Comparison of ENCODE assay signal across 22 cellular contexts in the genomic region with DNA sequence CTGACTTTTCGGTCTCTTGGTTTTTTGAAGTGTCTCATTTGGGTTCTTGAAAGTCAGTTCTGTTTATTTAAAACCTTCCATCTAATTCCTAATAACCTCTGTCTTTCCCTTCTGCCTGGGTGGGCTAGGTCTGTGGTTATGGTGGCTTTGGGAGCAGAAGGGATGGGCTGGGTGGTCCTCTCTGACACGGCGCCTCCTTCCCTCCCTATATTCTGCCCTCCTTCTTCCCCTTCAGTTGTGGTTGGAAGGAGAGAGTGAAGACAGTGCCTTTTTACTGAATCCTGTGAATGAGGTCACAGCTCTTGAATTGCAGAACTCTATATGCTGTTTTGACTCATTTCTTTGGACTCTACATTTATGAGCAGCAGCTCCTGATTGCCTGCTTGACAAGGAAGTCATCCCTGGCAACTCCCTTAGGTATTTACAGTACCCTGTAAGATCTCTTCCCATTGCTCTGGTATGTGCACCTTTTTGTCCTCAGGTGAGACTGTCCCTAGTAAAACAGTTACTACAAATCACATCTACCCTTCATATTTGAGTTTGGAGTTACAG.
"Had no signal": no experiment of that assay in that cellular context is flagged by ENCODE, and none has a peak within 500 bp of the region (broad histone marks: within the 10 kb centered on the region; RNA-seq: fewer than 3 reads in every experiment).

No MANE protein-coding gene starts in this region.

- H3K4me3 Mint-ChIP-seq: activated B cell treated with CpG ODN at 0.5 μM for 24 hours; activated CD8-positive, alpha-beta T cell treated with anti-CD3 and anti-CD28 coated beads for 36 hours; central memory CD8-positive, alpha-beta T cell; dendritic cell treated with granulocyte-macrophage colony-stimulating factor and Interleukin-4, amounts not matched to agents 40 ng/mL and 50 ng/mL, for 4 days; natural killer cell; T-helper 17 cell had no signal

- H3K4me1 ChIP-seq: body of pancreas, gastroesophageal sphincter, heart right ventricle, tibial nerve, vagina had no signal

- H3K9me3 Mint-ChIP-seq: activated B cell treated with CpG ODN at 0.5 μM for 24 hours; activated CD8-positive, alpha-beta T cell treated with anti-CD3 and anti-CD28 coated beads for 36 hours had no signal

- H3K4me3 ChIP-seq: body of pancreas, gastroesophageal sphincter, heart right ventricle, skin epidermis, tibial nerve, vagina had no signal

- H3K27ac Mint-ChIP-seq: activated B cell treated with CpG ODN at 0.5 μM for 24 hours; activated CD8-positive, alpha-beta T cell treated with anti-CD3 and anti-CD28 coated beads for 36 hours; activated naive CD4-positive, alpha-beta T cell treated with anti-CD3 and anti-CD28 coated beads, Interleukin-2, amount 50 U/mL, for 72 hours; dendritic cell treated with granulocyte-macrophage colony-stimulating factor and Interleukin-4, amounts not matched to agents 40 ng/mL and 50 ng/mL, for 4 days; natural killer cell; progenitor cell of endocrine pancreas; T-helper 17 cell had no signal

- H3K36me3 ChIP-seq: gastroesophageal sphincter, heart right ventricle, tibial nerve, vagina had no signal

- H3K9me3 ChIP-seq: body of pancreas, gastroesophageal sphincter, heart right ventricle, tibial nerve, vagina had no signal

- H3K27ac ChIP-seq: body of pancreas, gastroesophageal sphincter, heart right ventricle, skin epidermis, tibial nerve, vagina had no signal

- H3K36me3 Mint-ChIP-seq: activated naive CD4-positive, alpha-beta T cell treated with anti-CD3 and anti-CD28 coated beads, Interleukin-2, amount 50 U/mL, for 72 hours; natural killer cell had no signal

- DNase-seq: activated B cell treated with CpG ODN at 0.5 μM for 24 hours; activated CD4-positive, alpha-beta T cell treated with anti-CD3 and anti-CD28 coated beads for 48 hours; activated CD8-positive, alpha-beta T cell treated with anti-CD3 and anti-CD28 coated beads for 36 hours; activated effector memory CD4-positive, alpha-beta T cell treated with anti-CD3 and anti-CD28 coated beads, Interleukin-2, amount 50 U/mL, for 16 hours; activated T-cell treated with anti-CD3 and anti-CD28 coated beads, Interleukin-2, amount 50 U/mL, for 48 hours; amygdala; body of pancreas; heart right ventricle; natural killer cell; right cardiac atrium; stimulated activated CD4-positive, alpha-beta T cell treated with anti-CD3 and anti-CD28 coated beads, Interleukin-4, amount 100 ng/mL, for 24 hours; stimulated activated naive CD4-positive, alpha-beta T cell; T-helper 17 cell had no signal

- H3K27me3 Mint-ChIP-seq: activated B cell treated with CpG ODN at 0.5 μM for 24 hours; activated CD8-positive, alpha-beta T cell treated with anti-CD3 and anti-CD28 coated beads for 36 hours; dendritic cell treated with granulocyte-macrophage colony-stimulating factor and Interleukin-4, amounts not matched to agents 40 ng/mL and 50 ng/mL, for 4 days had no signal

- H3K27me3 ChIP-seq: body of pancreas, tibial nerve, vagina had no signal

- ATAC-seq: activated CD8-positive, alpha-beta T cell treated with anti-CD3 and anti-CD28 coated beads for 36 hours; activated naive CD4-positive, alpha-beta T cell treated with anti-CD3 and anti-CD28 coated beads, Interleukin-2, amount 50 U/mL, for 72 hours; body of pancreas; gastroesophageal sphincter; heart right ventricle; left lobe of liver; natural killer cell; right cardiac atrium; T-helper 17 cell had no signal

- H3K4me1 Mint-ChIP-seq: activated B cell treated with CpG ODN at 0.5 μM for 24 hours; central memory CD8-positive, alpha-beta T cell; natural killer cell; T-helper 17 cell had no signal
